ENCODE assay signal across 8 cellular contexts in genomic region chr1:151165738-151166505, GRCh38. TPM values are rescaled to one million over a fixed set of nuclear protein-coding genes. Genes with fewer than 3 reads are reported as not detected.
DNase-seq lines count a peak whose midpoint lies in the region; ATAC-seq and TF ChIP-seq lines count a peak whose summit lies in the region.

TSS of gene LYSMD1 (minus strand) at chr1:151165902. CDS start at chr1:151165258, 644 bp downstream.
TSS of gene SCNM1 (plus strand) at chr1:151166144. CDS start at chr1:151166153, 9 bp downstream.

- peak within 1 kb of the TSS; percentile 85 for H3K4me2 ChIP-seq in BLaER1

- H3K4me1 Mint-ChIP-seq in activated CD4-positive, alpha-beta T cell treated with anti-CD3 and anti-CD28 coated beads, Interleukin-2, amount 10 ng/mL, durations not matched to agents 24 days and 14 days = peaks cover 41% of the 10 kb centered on the region

- H4K20me1 ChIP-seq in BLaER1 = no peaks in the 10 kb centered on the region

- H3K9ac ChIP-seq in BLaER1 (peak within 1 kb of the TSS; percentile 88), colonic mucosa (ENCODE audit: low read depth in 2 of 2, low read length in 2 of 2) (peak within 1 kb of the TSS; percentile 73 to 99)

- H3K27ac Mint-ChIP-seq in activated CD4-positive, alpha-beta T cell treated with anti-CD3 and anti-CD28 coated beads, Interleukin-2, amount 10 ng/mL, durations not matched to agents 24 days and 14 days = peak within 1 kb of the TSS; percentile 91

- ATAC-seq in GM19324 (IDR thresholded peaks at IDR 0.05; ENCODE audit: low FRiP score, unreplicated experiment) = peak; percentile 95
- peak; percentile 88 for ATAC-seq in HG03460 (IDR thresholded peaks at IDR 0.05; ENCODE audit: unreplicated experiment)

- H3K4me3 Mint-ChIP-seq in activated CD4-positive, alpha-beta T cell treated with anti-CD3 and anti-CD28 coated beads, Interleukin-2, amount 10 ng/mL, durations not matched to agents 24 days and 14 days = peak within 1 kb of the TSS; percentile 97

- H3K4me1 ChIP-seq in BLaER1 (peaks cover 33% of the 10 kb centered on the region), colonic mucosa (peaks cover 11% of the 10 kb centered on the region)

- H3K9me3 Mint-ChIP-seq in activated CD4-positive, alpha-beta T cell treated with anti-CD3 and anti-CD28 coated beads, Interleukin-2, amount 10 ng/mL, durations not matched to agents 24 days and 14 days = no peaks in the 10 kb centered on the region

- intact Hi-C loops in activated CD4-positive, alpha-beta T cell treated with anti-CD3 and anti-CD28 coated beads, Interleukin-2, amount 10 ng/mL, durations not matched to agents 24 days and 14 days (cut with micrococcal nuclease) = loop anchor here (1.0 kb wide), 3 partner anchors 10 to 34 kb away; partner anchors contain the start of genes TNFAIP8L2 and VPS72
- intact Hi-C loops in colonic mucosa (cut with DNase I) = no loop called here

- H3K36me3 Mint-ChIP-seq in activated CD4-positive, alpha-beta T cell treated with anti-CD3 and anti-CD28 coated beads, Interleukin-2, amount 10 ng/mL, durations not matched to agents 24 days and 14 days (ENCODE audit: low read depth) = peaks cover 62% of the 10 kb centered on the region

- H3K4me3 ChIP-seq in BLaER1 (peak within 1 kb of the TSS; percentile 79), colonic mucosa (peak within 1 kb of the TSS; percentile 83)

- peak; percentile 99 to 100 for DNase-seq in NCI-H526 (lab: John Stamatoyannopoulos, UW)
- DNase-seq in activated CD4-positive, alpha-beta T cell treated with anti-CD3 and anti-CD28 coated beads, Interleukin-2, amount 10 ng/mL, durations not matched to agents 24 days and 14 days = peak; percentile 99
- peak; percentile 99 for DNase-seq in colonic mucosa
- DNase-seq in stimulated activated CD4-positive, alpha-beta T cell treated with anti-CD3 and anti-CD28 coated beads, Interleukin-1b, Interleukin-23, amount 100 ng/mL, for 24 hours (ENCODE audit: low read depth in 4 of 4, low spot score in 1 of 4) = peak; percentile 81 to 92 (median 88)

- H3K27ac ChIP-seq in BLaER1 (peak within 1 kb of the TSS; percentile 79), colonic mucosa (peak within 1 kb of the TSS; percentile 64), layer of hippocampus (ENCODE audit: low read depth, low read length) (peak within 1 kb of the TSS; percentile 92)

- no peak for TF ChIP-seq CTCF in colonic mucosa (IDR thresholded peaks at IDR 0.05)

- no peaks in the 10 kb centered on the region for H3K27me3 Mint-ChIP-seq in activated CD4-positive, alpha-beta T cell treated with anti-CD3 and anti-CD28 coated beads, Interleukin-2, amount 10 ng/mL, durations not matched to agents 24 days and 14 days

- H3K36me3 ChIP-seq in BLaER1 = peaks cover 45% of the 10 kb centered on the region
- no peaks in the 10 kb centered on the region for H3K36me3 ChIP-seq in colonic mucosa

- no peaks in the 10 kb centered on the region for H3K9me3 ChIP-seq in BLaER1
- H3K9me3 ChIP-seq in colonic mucosa = no peaks in the 10 kb centered on the region

- H3K27me3 ChIP-seq in BLaER1 (no peaks in the 10 kb centered on the region), colonic mucosa (no peaks in the 10 kb centered on the region), layer of hippocampus (ENCODE audit: control insufficient read depth, insufficient read depth, low read length) (no peaks in the 10 kb centered on the region)

RNA-seq across cellular contexts. Expression of gene LYSMD1, which starts in this region (rescaled TPM):
- total RNA-seq in activated CD4-positive, alpha-beta T cell treated with anti-CD3 and anti-CD28 coated beads, Interleukin-2, amount 10 ng/mL, durations not matched to agents 24 days and 14 days = 4.7 and 5.2 TPM in 2 replicates
- total RNA-seq in colonic mucosa = 1 to 10 TPM; 6.8 to 7.2 TPM

RNA-seq across cellular contexts. Expression of gene SCNM1, which starts in this region (rescaled TPM):
- total RNA-seq in activated CD4-positive, alpha-beta T cell treated with anti-CD3 and anti-CD28 coated beads, Interleukin-2, amount 10 ng/mL, durations not matched to agents 24 days and 14 days = 96.7 and 100 TPM in 2 replicates
- total RNA-seq in colonic mucosa = 10 to 100 TPM; 22.7 to 31.8 TPM

Comparison
In these comparisons a context has a peak if more than half of its experiments do, and no peak if none do; other contexts are left out.
1. Peak in every context shown above with its lines: DNase-seq, ATAC-seq, H3K4me3 ChIP-seq and H3K27ac ChIP-seq.